In genomic region chr9:35771524-35771923, GRCh38 we compare ENCODE assay signal across 9 cellular contexts. TPM values are rescaled to one million over a fixed set of nuclear protein-coding genes. Genes with fewer than 3 reads are reported as not detected.
A peak's percentile ranks its signal among the peaks of the same experiment; 100 is the strongest.
DNase-seq lines count a peak whose midpoint lies in the region; ATAC-seq lines count a peak whose summit lies in the region.
"Had no signal": no experiment of that assay in that cellular context is flagged by ENCODE, and none has a peak within 500 bp of the region (broad histone marks: within the 10 kb centered on the region; RNA-seq: fewer than 3 reads in every experiment).

No MANE protein-coding gene starts in this region.

- ATAC-seq in left ventricle myocardium superior = peak; percentile 31
- ATAC-seq in HG03045 (IDR thresholded peaks at IDR 0.05; ENCODE audit: unreplicated experiment) = no peak
- no peak for ATAC-seq in HG03378 (IDR thresholded peaks at IDR 0.05; ENCODE audit: unreplicated experiment)

- intact Hi-C loops in left ventricle myocardium superior (cut with micrococcal nuclease) = no loop called here

- DNase-seq in COLO829 (ENCODE audit: low spot score) = peak; percentile 79
- peak; percentile 18 for DNase-seq in NCI-H748 treated with DMSO at 0.1 percent for 48 hours (lab: John Stamatoyannopoulos, UW)
- DNase-seq in left ventricle myocardium superior = no peak
- DNase-seq in medulla oblongata (ENCODE audit: extremely low spot score) = no peak
- DNase-seq: activated CD4-positive, alpha-beta T cell treated with anti-CD3 and anti-CD28 coated beads, Interleukin-2, amount 10 ng/mL, durations not matched to agents 7 days and 5 days; cortex of kidney had no signal

RNA-seq across cellular contexts. Expression of gene MSMP, which starts 17.4 kb away (rescaled TPM):
- total RNA-seq in left ventricle myocardium superior = not detected
- total RNA-seq: activated CD4-positive, alpha-beta T cell treated with anti-CD3 and anti-CD28 coated beads, Interleukin-2, amount 10 ng/mL, durations not matched to agents 7 days and 5 days; left cardiac atrium had no signal

RNA-seq across cellular contexts. Expression of gene NPR2, which starts 19.9 kb away (rescaled TPM):
- total RNA-seq in left ventricle myocardium superior = 24.6 TPM

RNA-seq across cellular contexts. Expression of gene RGP1, which starts 22.4 kb away (rescaled TPM):
- total RNA-seq in left ventricle myocardium superior = 32.4 TPM

RNA-seq across cellular contexts. Expression of gene GBA2, which starts 22.5 kb away (rescaled TPM):
- 90.2 TPM for total RNA-seq in left ventricle myocardium superior

RNA-seq across cellular contexts. Expression of gene CREB3, which starts 39.1 kb away (rescaled TPM):
- total RNA-seq in left ventricle myocardium superior = 19.4 TPM

Comparison
In these comparisons a context has a peak if more than half of its experiments do, and no peak if none do; other contexts are left out.
1. DNase-seq: peak in COLO829 (single experiment) and NCI-H748 treated with DMSO at 0.1 percent for 48 hours (single experiment); none in left ventricle myocardium superior (single experiment) and medulla oblongata (single experiment).